ENCODE assay signal across 9 cellular contexts in genomic region chr4:186132577-186133277, GRCh38.
DNase-seq lines count a peak whose midpoint lies in the region; ATAC-seq, FAIRE-seq and TF ChIP-seq lines count a peak whose summit lies in the region.
"Had no signal": no experiment of that assay in that cellular context is flagged by ENCODE, and none has a peak within 500 bp of the region (broad histone marks: within the 10 kb centered on the region; RNA-seq: fewer than 3 reads in every experiment).

No MANE protein-coding gene starts in this region.

- no peak overlapping the region for H3K27ac Mint-ChIP-seq in nephron progenitor cell

- in situ Hi-C loops in brain microvascular endothelial cell (cut with HindIII; ENCODE audit: low pct_ligation_motif_present, low sequenced_read_pairs) = no loop called here

- peak; percentile 30 for TF ChIP-seq CTCF in GM12864 (IDR thresholded peaks at IDR 0.05; ENCODE audit: low read depth, low read length, missing control alignments)
- TF ChIP-seq CTCF in brain microvascular endothelial cell (IDR thresholded peaks at IDR 0.05; ENCODE audit: low read depth, low read length, missing control alignments) = peak; percentile 48
- TF ChIP-seq CTCF in nephron progenitor cell (IDR thresholded peaks at IDR 0.05) = peak; percentile 21

- no peaks in the 10 kb centered on the region for H3K9me3 Mint-ChIP-seq in nephron progenitor cell

- no peak overlapping the region for H3K4me3 Mint-ChIP-seq in nephron progenitor cell

- H3K36me3 Mint-ChIP-seq in nephron progenitor cell (ENCODE audit: low read depth) = no peaks in the 10 kb centered on the region

- H3K36me3 ChIP-seq in brain microvascular endothelial cell (replicated peaks) = no peaks in the 10 kb centered on the region

- peaks cover 13% of the 10 kb centered on the region for H3K4me1 Mint-ChIP-seq in nephron progenitor cell

- no peak overlapping the region for H3K27ac ChIP-seq in brain microvascular endothelial cell

- peak; percentile 65 for FAIRE-seq in HTR-8/SVneo (lab: Jason Lieb, UNC)

- H3K27me3 ChIP-seq in brain microvascular endothelial cell (replicated peaks) = no peaks in the 10 kb centered on the region

- H3K4me3 ChIP-seq in GM12864 (ENCODE audit: low read depth, low read length) (no peak overlapping the region), brain microvascular endothelial cell (ENCODE audit: low read depth, low read length) (no peak overlapping the region)

- DNase-seq in GM12864 (ENCODE audit: low read depth) = no peak
- DNase-seq in HTR-8/SVneo (ENCODE audit: insufficient read length, low spot score) = peak; percentile 64
- peak; percentile 77 for DNase-seq in brain microvascular endothelial cell
- peak; percentile 41 for DNase-seq in nephron progenitor cell
- DNase-seq in MV-4-11 (lab: John Stamatoyannopoulos, UW) = no peak
- no peak for DNase-seq in D341Med (ENCODE audit: low spot score)
- DNase-seq: NCI-H1694 had no signal

- peaks cover 6% of the 10 kb centered on the region for H3K27me3 Mint-ChIP-seq in nephron progenitor cell (ENCODE audit: low read depth, poor library complexity)

- ATAC-seq in GM18907 (IDR thresholded peaks at IDR 0.05; ENCODE audit: unreplicated experiment) (no peak), GM19455 (IDR thresholded peaks at IDR 0.05; ENCODE audit: unreplicated experiment) (no peak)

Comparison
In these comparisons a context has a peak if more than half of its experiments do, and no peak if none do; other contexts are left out.
1. DNase-seq: peak in HTR-8/SVneo (single experiment), brain microvascular endothelial cell (single experiment) and nephron progenitor cell (single experiment); none in GM12864 (single experiment), MV-4-11 (single experiment) and D341Med (single experiment).
2. Peak in every context shown above with its lines, with median percentiles within 50 percentile points of each other: CTCF ChIP-seq.